15 cellular contexts compared by ENCODE assay signal in genomic region chr5:45793638-45794532, GRCh38.
DNase-seq lines count a peak whose midpoint lies in the region; ATAC-seq, FAIRE-seq and TF ChIP-seq lines count a peak whose summit lies in the region.
"Had no signal": no experiment of that assay in that cellular context is flagged by ENCODE, and none has a peak within 500 bp of the region (broad histone marks: within the 10 kb centered on the region; RNA-seq: fewer than 3 reads in every experiment).

No MANE protein-coding gene starts in this region.

- peaks cover 2% of the 10 kb centered on the region; the same call in 1 of the 2 replicates for H3K9me3 ChIP-seq in MG63
- H3K9me3 ChIP-seq: pancreas had no signal

- H3K36me3 ChIP-seq in MG63 = no peaks in the 10 kb centered on the region
- H3K36me3 ChIP-seq: pancreas, tibial nerve had no signal

- no peak for TF ChIP-seq POLR2A in GM12892 (IDR thresholded peaks at IDR 0.05; ENCODE audit: low read depth, low read length)

- TF ChIP-seq CTCF in GM20000 (IDR thresholded peaks at IDR 0.05; ENCODE audit: extremely low read depth, missing control alignments) = no peak

- FAIRE-seq in GM12892 (lab: Jason Lieb, UNC) = peak; percentile 70
- FAIRE-seq: pancreas, TTC549 had no signal

- no peak overlapping the region for H3K4me3 ChIP-seq in MG63
- H3K4me3 ChIP-seq: pancreas, tibial nerve had no signal

- no peaks in the 10 kb centered on the region for H3K27me3 ChIP-seq in MG63
- H3K27me3 ChIP-seq: pancreas, tibial nerve had no signal

- no peak for DNase-seq in GM12892 (ENCODE audit: insufficient read length)
- DNase-seq in GM20000 (ENCODE audit: low spot score) = peak; percentile 4
- DNase-seq in MG63 = peak; percentile 5
- no peak for DNase-seq in activated CD4-positive, CD25-positive, alpha-beta regulatory T cell (lab: John Stamatoyannopoulos, UW)
- DNase-seq in stimulated activated CD4-positive, alpha-beta T cell treated with anti-CD3 and anti-CD28 coated beads, Interleukin-12 subunit alpha, Interleukin-12 subunit beta, amount 100 ng/mL, for 4 hours = no peak
- DNase-seq in DMS 273 treated with DMSO at 0.1 percent for 48 hours (lab: John Stamatoyannopoulos, UW) = no peak
- no peak for DNase-seq in LoVo (ENCODE audit: low spot score)
- DNase-seq: cerebellar nuclear complex; pancreas; stimulated activated CD4-positive, alpha-beta T cell treated with anti-CD3 and anti-CD28 coated beads, Interleukin-4, amount 100 ng/mL, for 4 hours had no signal

- ATAC-seq in HG02885 (IDR thresholded peaks at IDR 0.05; ENCODE audit: poor library complexity, unreplicated experiment) = peak; percentile 81
- ATAC-seq: activated T-helper 17 cell treated with anti-CD3 and anti-CD28 coated beads, Interleukin-2, amount 50 U/mL, for 72 hours; left lobe of liver; pancreas had no signal

Comparison
In these comparisons a context has a peak if more than half of its experiments do, and no peak if none do; other contexts are left out.
1. DNase-seq: peak in GM20000 (single experiment) and MG63 (single experiment); none in GM12892 (single experiment), activated CD4-positive, CD25-positive, alpha-beta regulatory T cell (0 of 4), stimulated activated CD4-positive, alpha-beta T cell treated with anti-CD3 and anti-CD28 coated beads, Interleukin-12 subunit alpha, Interleukin-12 subunit beta, amount 100 ng/mL, for 4 hours (single experiment), DMS 273 treated with DMSO at 0.1 percent for 48 hours (single experiment) and LoVo (single experiment).